ENCODE assay signal across 17 cellular contexts in the genomic region with DNA sequence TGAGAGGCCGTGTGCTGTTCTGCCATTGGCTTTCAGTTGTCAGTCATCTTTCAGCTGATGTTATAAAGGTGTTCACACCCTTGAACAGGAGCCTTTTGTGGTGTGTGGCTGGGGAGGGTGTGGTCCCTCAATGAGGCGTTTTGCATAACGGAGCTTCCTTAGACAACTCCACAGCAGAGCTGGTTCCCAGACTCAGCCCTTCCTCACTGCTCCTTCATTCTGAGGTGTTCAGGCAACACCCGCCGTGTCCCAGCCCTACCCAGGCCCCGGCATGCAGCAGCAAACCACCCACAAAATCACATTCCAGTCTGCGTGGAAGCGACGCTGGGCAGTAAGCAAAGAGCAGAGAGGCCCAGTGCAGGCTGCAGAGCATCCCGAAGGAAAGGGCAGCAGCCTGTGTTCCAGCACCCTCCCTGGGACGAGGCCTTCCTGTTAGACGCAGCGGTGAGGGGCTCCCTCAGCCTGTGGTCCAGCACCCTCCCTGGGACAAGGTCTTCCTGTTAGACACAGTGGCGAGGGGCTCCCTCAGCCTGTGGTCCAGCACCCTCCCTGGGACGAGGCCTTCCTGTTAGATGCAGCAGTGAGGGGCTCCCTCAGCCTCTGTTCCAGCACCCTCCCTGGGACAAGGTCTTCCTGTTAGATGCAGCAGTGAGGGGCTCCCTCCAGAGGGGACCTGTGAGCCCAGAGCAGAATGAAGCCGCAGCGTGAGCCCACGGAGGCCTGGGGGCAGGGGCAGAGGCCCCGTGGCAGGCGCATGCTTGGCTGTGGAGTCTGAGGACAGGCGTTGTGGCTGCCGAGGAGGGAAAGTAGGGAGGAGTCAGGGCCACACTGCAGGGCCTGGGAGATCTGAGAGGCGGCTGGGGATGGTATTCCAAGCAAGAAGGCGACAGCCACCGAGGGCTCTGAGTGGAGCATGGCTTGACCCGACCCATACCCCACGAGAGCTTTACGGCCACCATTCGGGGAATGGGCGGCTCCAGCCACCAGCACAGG.
DNase-seq lines count a peak whose midpoint lies in the region; ATAC-seq and TF ChIP-seq lines count a peak whose summit lies in the region.
"Had no signal": no experiment of that assay in that cellular context is flagged by ENCODE, and none has a peak within 500 bp of the region (broad histone marks: within the 10 kb centered on the region; RNA-seq: fewer than 3 reads in every experiment).

No MANE protein-coding gene starts in this region.

- H3K9me3 ChIP-seq in spleen, result no peaks in the 10 kb centered on the region
- H3K9me3 ChIP-seq: esophagus squamous epithelium, HAP-1, ovary had no signal

- H3K9me3 Mint-ChIP-seq in effector memory CD8-positive, alpha-beta T cell, result no peaks in the 10 kb centered on the region
- H3K9me3 Mint-ChIP-seq: activated naive CD4-positive, alpha-beta T cell treated with anti-CD3 and anti-CD28 coated beads for 36 hours had no signal

- WGBS in spleen, 5 donors, result 76 to 89% (median 85%) methylated on average over 23 to 30 of the region's 30 CpGs

- intact Hi-C loops in spleen (cut with DNase I; ENCODE audit: low total_unique reads), result no loop called here

- H3K4me3 Mint-ChIP-seq in effector memory CD8-positive, alpha-beta T cell, result peak overlapping the region; percentile 69 to 73
- H3K4me3 Mint-ChIP-seq: activated naive CD4-positive, alpha-beta T cell treated with anti-CD3 and anti-CD28 coated beads for 36 hours; memory B cell had no signal

- peaks cover 0 to 44% (median 15%) of the 10 kb centered on the region in 6 donors for H3K4me1 ChIP-seq in spleen
- H3K4me1 ChIP-seq: esophagus squamous epithelium, HAP-1 had no signal

- peaks cover 0 to 4% of the 10 kb centered on the region in 2 donors for H3K27me3 Mint-ChIP-seq in effector memory CD8-positive, alpha-beta T cell

- H3K4me1 Mint-ChIP-seq in effector memory CD8-positive, alpha-beta T cell (ENCODE audit: low read depth in 2 of 2), result peaks cover 31 to 32% of the 10 kb centered on the region in 2 donors
- H3K4me1 Mint-ChIP-seq: memory B cell had no signal

- no peak for TF ChIP-seq CTCF in spleen (IDR thresholded peaks at IDR 0.05 in 8 of 11, conservative IDR thresholded peaks at IDR 0.05 in 3 of 11)

- peak; percentile 92 for ATAC-seq in effector memory CD8-positive, alpha-beta T cell (replicated peaks)
- ATAC-seq in HG02678 (IDR thresholded peaks at IDR 0.05; ENCODE audit: unreplicated experiment) (no peak), HG03469 (IDR thresholded peaks at IDR 0.05; ENCODE audit: unreplicated experiment) (no peak)

- H3K36me3 ChIP-seq in spleen, result no peaks in the 10 kb centered on the region
- H3K36me3 ChIP-seq: esophagus squamous epithelium, HAP-1, ovary had no signal

- peak; percentile 49 for DNase-seq in activated CD8-positive, alpha-beta memory T cell treated with anti-CD3 and anti-CD28 coated beads for 24 hours
- DNase-seq in activated CD8-positive, alpha-beta memory T cell treated with anti-CD3 and anti-CD28 coated beads, Interleukin-2, amount 50 U/mL, for 4 hours, result no peak
- DNase-seq in NOMO-1 treated with DMSO at 0.1 percent for 48 hours (lab: John Stamatoyannopoulos, UW; ENCODE audit: unreplicated experiment) (peak; percentile 14), spleen (peak; percentile 70), epidermal melanocyte (ENCODE audit: insufficient read length, low spot score) (no peak)
- peak; percentile 20 to 42 (median 27) for DNase-seq in effector memory CD8-positive, alpha-beta T cell
- DNase-seq: activated naive CD4-positive, alpha-beta T cell treated with anti-CD3 and anti-CD28 coated beads for 36 hours; esophagus squamous epithelium; NCI-H1092 treated with DMSO at 0.1 percent for 48 hours; NCI-H345; SHP77 had no signal

- H3K27me3 ChIP-seq in spleen (replicated peaks in 1 of 7), result peaks cover 0 to 12% (median 0%) of the 10 kb centered on the region in 7 donors
- H3K27me3 ChIP-seq: ovary had no signal

- H3K36me3 Mint-ChIP-seq in effector memory CD8-positive, alpha-beta T cell (ENCODE audit: insufficient read depth), result no peaks in the 10 kb centered on the region
- H3K36me3 Mint-ChIP-seq: memory B cell had no signal

- no peak overlapping the region for H3K4me3 ChIP-seq in spleen
- H3K4me3 ChIP-seq: esophagus squamous epithelium, HAP-1, ovary had no signal

- H3K27ac Mint-ChIP-seq in effector memory CD8-positive, alpha-beta T cell, result peak overlapping the region; percentile 90 to 91
- H3K27ac Mint-ChIP-seq: activated naive CD4-positive, alpha-beta T cell treated with anti-CD3 and anti-CD28 coated beads for 36 hours; memory B cell had no signal

- H3K27ac ChIP-seq in spleen, result peak overlapping the region in 1 of 8 donors; percentile 7
- H3K27ac ChIP-seq: esophagus squamous epithelium, ovary, VCaP had no signal

- no peak for TF ChIP-seq POLR2A in spleen (IDR thresholded peaks at IDR 0.05)

Comparison
In these comparisons a context has a peak if more than half of its experiments do, and no peak if none do; other contexts are left out.
1. DNase-seq: peak in activated CD8-positive, alpha-beta memory T cell treated with anti-CD3 and anti-CD28 coated beads for 24 hours (single experiment), NOMO-1 treated with DMSO at 0.1 percent for 48 hours (single experiment), effector memory CD8-positive, alpha-beta T cell (3 of 3) and spleen (single experiment); none in activated CD8-positive, alpha-beta memory T cell treated with anti-CD3 and anti-CD28 coated beads, Interleukin-2, amount 50 U/mL, for 4 hours (single experiment) and epidermal melanocyte (single experiment).